Comparison of ENCODE assay signal across 8 cellular contexts in genomic region chr13:42215578-42216421, GRCh38. TPM values are rescaled to one million over a fixed set of nuclear protein-coding genes. Genes with fewer than 3 reads are reported as not detected.
DNase-seq lines count a peak whose midpoint lies in the region; ATAC-seq lines count a peak whose summit lies in the region.

No MANE protein-coding gene starts in this region.

- ATAC-seq in HG02885 (IDR thresholded peaks at IDR 0.05; ENCODE audit: poor library complexity, unreplicated experiment), result no peak
- ATAC-seq in natural killer cell treated with Interleukin-12 subunit alpha and Interleukin-12 subunit beta and Interleukin-15 and Interleukin-18, amount 100 ng/mL, for 72 hours, result no peak

- H3K9me3 Mint-ChIP-seq in natural killer cell treated with Interleukin-12 subunit alpha and Interleukin-12 subunit beta and Interleukin-15 and Interleukin-18, amount 100 ng/mL, for 72 hours, result no peaks in the 10 kb centered on the region

- no peak overlapping the region for H3K4me3 Mint-ChIP-seq in natural killer cell treated with Interleukin-12 subunit alpha and Interleukin-12 subunit beta and Interleukin-15 and Interleukin-18, amount 100 ng/mL, for 72 hours

- H3K36me3 Mint-ChIP-seq in natural killer cell treated with Interleukin-12 subunit alpha and Interleukin-12 subunit beta and Interleukin-15 and Interleukin-18, amount 100 ng/mL, for 72 hours, result no peaks in the 10 kb centered on the region

- H3K4me1 Mint-ChIP-seq in natural killer cell treated with Interleukin-12 subunit alpha and Interleukin-12 subunit beta and Interleukin-15 and Interleukin-18, amount 100 ng/mL, for 72 hours (ENCODE audit: low read depth in 2 of 2), result no peaks in the 10 kb centered on the region

- DNase-seq in DMS79 treated with DMSO at 0.1 percent for 48 hours (lab: John Stamatoyannopoulos, UW) (peak; percentile 2), DMS79 (lab: John Stamatoyannopoulos, UW) (no peak), HT-29 (ENCODE audit: low spot score) (peak; percentile 66), SW480 (ENCODE audit: low spot score) (peak; percentile 41), fibroblast of the conjunctiva (ENCODE audit: low read depth) (peak; percentile 31)
- DNase-seq in stimulated activated CD4-positive, alpha-beta T cell treated with anti-CD3 and anti-CD28 coated beads, Interleukin-4, amount 100 ng/mL, for 1 hour, result peak; percentile 3
- no peak for DNase-seq in natural killer cell treated with Interleukin-12 subunit alpha and Interleukin-12 subunit beta and Interleukin-15 and Interleukin-18, amount 100 ng/mL, for 72 hours (ENCODE audit: low spot score)

- peaks cover 0 to 2% of the 10 kb centered on the region in 2 donors for H3K27me3 Mint-ChIP-seq in natural killer cell treated with Interleukin-12 subunit alpha and Interleukin-12 subunit beta and Interleukin-15 and Interleukin-18, amount 100 ng/mL, for 72 hours

- H3K27ac Mint-ChIP-seq in natural killer cell treated with Interleukin-12 subunit alpha and Interleukin-12 subunit beta and Interleukin-15 and Interleukin-18, amount 100 ng/mL, for 72 hours, result no peak overlapping the region

RNA-seq across cellular contexts. Expression of gene AKAP11, which starts 56.2 kb away (rescaled TPM):
- total RNA-seq in HT-29 (2014; rRNA removed; shearing (Covaris generic)), result 9.2 and 9.7 TPM in 2 replicates
- total RNA-seq in natural killer cell treated with Interleukin-12 subunit alpha and Interleukin-12 subunit beta and Interleukin-15 and Interleukin-18, amount 100 ng/mL, for 72 hours, result 10 to 100 TPM; 23.0 to 25.9 TPM

Comparison
In these comparisons a context has a peak if more than half of its experiments do, and no peak if none do; other contexts are left out.
1. DNase-seq: peak in DMS79 treated with DMSO at 0.1 percent for 48 hours (single experiment), HT-29 (single experiment), SW480 (single experiment), fibroblast of the conjunctiva (single experiment) and stimulated activated CD4-positive, alpha-beta T cell treated with anti-CD3 and anti-CD28 coated beads, Interleukin-4, amount 100 ng/mL, for 1 hour (single experiment); none in DMS79 (single experiment) and natural killer cell treated with Interleukin-12 subunit alpha and Interleukin-12 subunit beta and Interleukin-15 and Interleukin-18, amount 100 ng/mL, for 72 hours (single experiment).